2 cellular contexts compared by ENCODE assay signal in genomic region chr12:106070611-106071010, GRCh38.
TF ChIP-seq lines count a peak whose summit lies in the region.

No MANE protein-coding gene starts in this region.

TF ChIP-seq in liver, 16 proteins besides CTCF, POLR2A, EP300 and RAD21 (continued from another document):
- TF ChIP-seq RXRA (IDR thresholded peaks at IDR 0.05) = no peak
- TF ChIP-seq HNF4A (conservative IDR thresholded peaks at IDR 0.05) = no peak
- TF ChIP-seq ZBTB33 (IDR thresholded peaks at IDR 0.05) = no peak
- TF ChIP-seq, protein P1, sequence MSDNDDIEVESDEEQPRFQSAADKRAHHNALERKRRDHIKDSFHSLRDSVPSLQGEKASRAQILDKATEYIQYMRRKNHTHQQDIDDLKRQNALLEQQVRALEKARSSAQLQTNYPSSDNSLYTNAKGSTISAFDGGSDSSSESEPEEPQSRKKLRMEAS (IDR thresholded peaks at IDR 0.05) = no peak
- TF ChIP-seq GABPA (IDR thresholded peaks at IDR 0.05 in 1 of 2, conservative IDR thresholded peaks at IDR 0.05 in 1 of 2) = no peak
- TF ChIP-seq HNF4G (IDR thresholded peaks at IDR 0.05) = no peak
- no peak for TF ChIP-seq SP1 (IDR thresholded peaks at IDR 0.05)
- no peak for TF ChIP-seq FOXA1 (IDR thresholded peaks at IDR 0.05)
- TF ChIP-seq, protein P2, sequence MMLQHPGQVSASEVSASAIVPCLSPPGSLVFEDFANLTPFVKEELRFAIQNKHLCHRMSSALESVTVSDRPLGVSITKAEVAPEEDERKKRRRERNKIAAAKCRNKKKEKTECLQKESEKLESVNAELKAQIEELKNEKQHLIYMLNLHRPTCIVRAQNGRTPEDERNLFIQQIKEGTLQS (IDR thresholded peaks at IDR 0.05) = no peak
- no peak for TF ChIP-seq EGR1 (IDR thresholded peaks at IDR 0.05; ENCODE audit: low read depth in 2 of 2)
- TF ChIP-seq YY1 (IDR thresholded peaks at IDR 0.05) = no peak
- no peak for TF ChIP-seq TAF1 (conservative IDR thresholded peaks at IDR 0.05)

TF ChIP-seq in HepG2, 621 proteins besides CTCF, POLR2A, EP300 and RAD21 (continued from another document):
- TF ChIP-seq ZNF281 (CRISPR knock-in tag; IDR thresholded peaks at IDR 0.05; ENCODE audit: borderline replicate concordance) = no peak
- no peak for TF ChIP-seq ZNF879 (CRISPR knock-in tag; IDR thresholded peaks at IDR 0.05)
